ENCODE assay signal across 17 cellular contexts in genomic region chr4:39770969-39771724, GRCh38.
"Had no signal": no experiment of that assay in that cellular context is flagged by ENCODE, and none has a peak within 500 bp of the region (broad histone marks: within the 10 kb centered on the region; RNA-seq: fewer than 3 reads in every experiment).

No MANE protein-coding gene starts in this region.

- H3K27me3 Mint-ChIP-seq: activated CD4-positive, alpha-beta memory T cell treated with anti-CD3 and anti-CD28 coated beads, Interleukin-2, amount 10 ng/mL, durations not matched to agents 7 days and 5 days; activated CD4-positive, alpha-beta T cell treated with anti-CD3 and anti-CD28 coated beads for 36 hours; activated naive CD8-positive, alpha-beta T cell; T-helper 17 cell had no signal

- ATAC-seq: activated CD4-positive, alpha-beta T cell treated with anti-CD3 and anti-CD28 coated beads for 36 hours; activated T-cell treated with anti-CD3 and anti-CD28 coated beads, Interleukin-2, amount 50 U/mL, for 72 hours; body of pancreas; T-helper 17 cell had no signal

- H3K9me3 ChIP-seq: body of pancreas, tibial nerve had no signal

- H3K27ac ChIP-seq: body of pancreas, tibial nerve, WERI-Rb-1 had no signal

- H3K4me3 Mint-ChIP-seq: activated CD4-positive, alpha-beta memory T cell treated with anti-CD3 and anti-CD28 coated beads, Interleukin-2, amount 10 ng/mL, durations not matched to agents 7 days and 5 days; activated CD4-positive, alpha-beta T cell treated with anti-CD3 and anti-CD28 coated beads for 36 hours; activated naive CD8-positive, alpha-beta T cell; activated T-cell treated with anti-CD3 and anti-CD28 coated beads, Interleukin-2, amount 50 U/mL, for 72 hours; T-helper 17 cell had no signal

- H3K27ac Mint-ChIP-seq: activated CD4-positive, alpha-beta memory T cell treated with anti-CD3 and anti-CD28 coated beads, Interleukin-2, amount 10 ng/mL, durations not matched to agents 7 days and 5 days; activated CD4-positive, alpha-beta T cell treated with anti-CD3 and anti-CD28 coated beads for 36 hours; activated naive CD8-positive, alpha-beta T cell; activated T-cell treated with anti-CD3 and anti-CD28 coated beads, Interleukin-2, amount 50 U/mL, for 72 hours; T-helper 17 cell had no signal

- H3K4me1 Mint-ChIP-seq: activated CD4-positive, alpha-beta T cell treated with anti-CD3 and anti-CD28 coated beads for 36 hours had no signal

- DNase-seq: activated CD4-positive, alpha-beta memory T cell treated with anti-CD3 and anti-CD28 coated beads, Interleukin-2, amount 10 ng/mL, durations not matched to agents 7 days and 5 days; activated CD4-positive, alpha-beta T cell treated with anti-CD3 and anti-CD28 coated beads for 36 hours; activated CD8-positive, alpha-beta memory T cell treated with anti-CD3 and anti-CD28 coated beads, Interleukin-2, amount 50 U/mL, for 4 hours; activated gamma-delta T cell; activated T-cell treated with anti-CD3 and anti-CD28 coated beads, Interleukin-2, amount 50 U/mL, for 72 hours; amniotic stem cell; body of pancreas; foreskin fibroblast; kidney glomerular epithelial cell; midbrain; stimulated activated CD4-positive, alpha-beta T cell treated with anti-CD3 and anti-CD28 coated beads, Interleukin-12 subunit alpha, Interleukin-12 subunit beta, amount 100 ng/mL, for 4 hours; stimulated activated CD4-positive, alpha-beta T cell treated with anti-CD3 and anti-CD28 coated beads, Interleukin-2, amount 100 ng/mL, for 24 hours; T-helper 17 cell; WERI-Rb-1 had no signal

- H3K4me3 ChIP-seq: body of pancreas, lung, tibial nerve had no signal

- H3K9me3 Mint-ChIP-seq: activated CD4-positive, alpha-beta memory T cell treated with anti-CD3 and anti-CD28 coated beads, Interleukin-2, amount 10 ng/mL, durations not matched to agents 7 days and 5 days; activated T-cell treated with anti-CD3 and anti-CD28 coated beads, Interleukin-2, amount 50 U/mL, for 72 hours had no signal

- H3K4me1 ChIP-seq: body of pancreas, tibial nerve had no signal

- H3K27me3 ChIP-seq: body of pancreas, tibial nerve had no signal
